In the genomic region with DNA sequence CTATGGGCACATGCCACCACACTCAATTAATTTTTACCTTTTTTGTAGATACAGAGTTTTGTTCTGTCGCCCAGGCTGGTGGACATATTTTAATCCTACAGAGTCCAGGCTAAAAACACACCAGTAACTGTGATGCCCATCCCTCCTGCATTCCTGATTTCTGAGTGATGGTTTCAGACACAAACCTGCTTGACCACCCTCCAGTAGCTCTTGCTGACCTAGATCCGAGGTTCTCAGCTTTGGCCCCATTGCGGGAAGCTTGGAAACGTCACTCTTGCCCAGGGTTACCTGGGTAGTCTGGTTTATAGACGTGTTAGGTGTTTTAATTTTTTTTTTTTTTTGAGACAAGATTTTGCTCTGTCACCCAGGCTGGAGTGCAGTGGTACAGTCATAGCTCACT, we compare ENCODE assay signal across 1 cellular context.
TF ChIP-seq lines count a peak whose summit lies in the region.

No MANE protein-coding gene starts in this region.

TF ChIP-seq in endothelial cell of umbilical vein, 7 proteins besides CTCF, POLR2A, EP300 and RAD21:
- TF ChIP-seq MYC (IDR thresholded peaks at IDR 0.05; ENCODE audit: low read depth, low read length), result no peak
